ENCODE assay signal across 1 cellular context in genomic region chr10:79058899-79059771, GRCh38.
TF ChIP-seq lines count a peak whose summit lies in the region.

No MANE protein-coding gene starts in this region.

TF ChIP-seq in HepG2, 621 proteins besides CTCF, POLR2A, EP300 and RAD21 (continued from another document and continues in another):
- TF ChIP-seq, protein P1, sequence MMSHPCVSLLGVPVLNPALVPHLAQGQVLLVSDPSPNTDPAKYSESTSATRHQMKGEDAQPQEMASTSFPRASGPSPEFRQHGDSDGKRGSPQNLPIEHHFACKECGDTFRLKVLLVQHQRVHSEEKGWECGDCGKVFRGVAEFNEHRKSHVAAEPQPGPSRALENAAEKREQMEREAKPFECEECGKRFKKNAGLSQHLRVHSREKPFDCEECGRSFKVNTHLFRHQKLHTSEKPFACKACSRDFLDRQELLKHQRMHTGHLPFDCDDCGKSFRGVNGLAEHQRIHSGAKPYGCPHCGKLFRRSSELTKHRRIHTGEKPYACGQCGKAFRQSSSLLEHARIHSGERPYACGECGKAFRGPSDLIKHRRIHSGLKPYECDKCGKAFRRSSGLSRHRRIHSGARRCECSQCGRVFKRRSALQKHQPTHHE (CRISPR knock-in tag; IDR thresholded peaks at IDR 0.05; ENCODE audit: borderline replicate concordance): 0 out of 2 replicates have a peak, but pooled peaks have one; percentile 66
- TF ChIP-seq ZNF75D (CRISPR knock-in tag; IDR thresholded peaks at IDR 0.05; ENCODE audit: borderline replicate concordance) (no peak), ETV6 (CRISPR knock-in tag; conservative IDR thresholded peaks at IDR 0.05) (0 out of 2 replicates have a peak, but pooled peaks have one; percentile 45), ELF1 (CRISPR knock-in tag; IDR thresholded peaks at IDR 0.05) (0 out of 2 replicates have a peak, but pooled peaks have one; percentile 20), YY1 (IDR thresholded peaks at IDR 0.05; ENCODE audit: insufficient read depth, insufficient replicate concordance, low read depth, low read length) (peak; percentile 41), MBD4 (IDR thresholded peaks at IDR 0.05; ENCODE audit: borderline replicate concordance, low read length) (no peak), ARNTL (CRISPR knock-in tag; IDR thresholded peaks at IDR 0.05) (peak; percentile 86), HES4 (CRISPR knock-in tag; IDR thresholded peaks at IDR 0.05; ENCODE audit: borderline replicate concordance) (no peak), ZNF543 (CRISPR knock-in tag; IDR thresholded peaks at IDR 0.05) (peak; percentile 69), RFXAP (CRISPR knock-in tag; IDR thresholded peaks at IDR 0.05; ENCODE audit: borderline replicate concordance) (peak; percentile 77; the same call in 1 of the 2 replicates), HNF4A (CRISPR knock-in tag; IDR thresholded peaks at IDR 0.05) (peak; percentile 99), ZNF687 (CRISPR knock-in tag; IDR thresholded peaks at IDR 0.05) (peak; percentile 87), JUNB (CRISPR knock-in tag; IDR thresholded peaks at IDR 0.05; ENCODE audit: borderline replicate concordance) (peak; percentile 56; the same call in 1 of the 2 replicates), AHR (CRISPR knock-in tag; IDR thresholded peaks at IDR 0.05) (no peak), ZNF841 (CRISPR knock-in tag; IDR thresholded peaks at IDR 0.05; ENCODE audit: borderline replicate concordance) (no peak), ZNF18 (CRISPR knock-in tag; IDR thresholded peaks at IDR 0.05; ENCODE audit: insufficient replicate concordance) (no peak), ZNF775 (CRISPR knock-in tag; IDR thresholded peaks at IDR 0.05; ENCODE audit: borderline replicate concordance) (no peak), WIZ (CRISPR knock-in tag; IDR thresholded peaks at IDR 0.05) (0 out of 2 replicates have a peak, but pooled peaks have one; percentile 48), TFDP1 (CRISPR knock-in tag; IDR thresholded peaks at IDR 0.05; ENCODE audit: borderline replicate concordance) (peak; percentile 68; the same call in 1 of the 2 replicates), HOXD1 (CRISPR knock-in tag; IDR thresholded peaks at IDR 0.05) (no peak), HBP1 (CRISPR knock-in tag; IDR thresholded peaks at IDR 0.05; ENCODE audit: low read depth) (0 out of 2 replicates have a peak, but pooled peaks have one; percentile 64), REPIN1 (CRISPR knock-in tag; IDR thresholded peaks at IDR 0.05; ENCODE audit: borderline replicate concordance, low read depth) (peak; percentile 93), THYN1 (CRISPR knock-in tag; IDR thresholded peaks at IDR 0.05; ENCODE audit: borderline replicate concordance, low read depth) (no peak), RBM39 (IDR thresholded peaks at IDR 0.05; ENCODE audit: low read depth, low read length, poor library complexity, severe bottlenecking) (no peak), ARNT (IDR thresholded peaks at IDR 0.05) (no peak), ZNF615 (CRISPR knock-in tag; IDR thresholded peaks at IDR 0.05; ENCODE audit: borderline replicate concordance) (peak; percentile 67; the same call in 1 of the 2 replicates), MTF1 (CRISPR knock-in tag; IDR thresholded peaks at IDR 0.05) (no peak), NFE2L2 (IDR thresholded peaks at IDR 0.05; ENCODE audit: low read length) (no peak), NBN (conservative IDR thresholded peaks at IDR 0.05) (no peak), ZSCAN20 (CRISPR knock-in tag; IDR thresholded peaks at IDR 0.05; ENCODE audit: borderline replicate concordance) (no peak), SOX13 (IDR thresholded peaks at IDR 0.05) (peak; percentile 73; the same call in 1 of the 2 replicates), SOX13 (CRISPR knock-in tag; conservative IDR thresholded peaks at IDR 0.05 in 1 of 2, IDR thresholded peaks at IDR 0.05 in 1 of 2) (peak in 1 of 2 experiments; percentile 90; a peak in 2 of 4 replicates), E2F5 (CRISPR knock-in tag; conservative IDR thresholded peaks at IDR 0.05) (no peak), ZNF549 (CRISPR knock-in tag; IDR thresholded peaks at IDR 0.05) (peak; percentile 82; the same call in 1 of the 2 replicates), ZC3H4 (CRISPR knock-in tag; IDR thresholded peaks at IDR 0.05; ENCODE audit: borderline replicate concordance) (0 out of 2 replicates have a peak, but pooled peaks have one; percentile 16), MED13 (CRISPR knock-in tag; IDR thresholded peaks at IDR 0.05) (peak; percentile 81; the same call in 1 of the 2 replicates), ESRRA (CRISPR knock-in tag; IDR thresholded peaks at IDR 0.05; ENCODE audit: low read depth) (peak; percentile 89), CREBL2 (CRISPR knock-in tag; IDR thresholded peaks at IDR 0.05; ENCODE audit: borderline replicate concordance) (no peak), NCOR1 (IDR thresholded peaks at IDR 0.05; ENCODE audit: borderline replicate concordance, low read length) (peak; percentile 94), ZSCAN29 (CRISPR knock-in tag; conservative IDR thresholded peaks at IDR 0.05) (peak; percentile 74)
- TF ChIP-seq, protein P2, sequence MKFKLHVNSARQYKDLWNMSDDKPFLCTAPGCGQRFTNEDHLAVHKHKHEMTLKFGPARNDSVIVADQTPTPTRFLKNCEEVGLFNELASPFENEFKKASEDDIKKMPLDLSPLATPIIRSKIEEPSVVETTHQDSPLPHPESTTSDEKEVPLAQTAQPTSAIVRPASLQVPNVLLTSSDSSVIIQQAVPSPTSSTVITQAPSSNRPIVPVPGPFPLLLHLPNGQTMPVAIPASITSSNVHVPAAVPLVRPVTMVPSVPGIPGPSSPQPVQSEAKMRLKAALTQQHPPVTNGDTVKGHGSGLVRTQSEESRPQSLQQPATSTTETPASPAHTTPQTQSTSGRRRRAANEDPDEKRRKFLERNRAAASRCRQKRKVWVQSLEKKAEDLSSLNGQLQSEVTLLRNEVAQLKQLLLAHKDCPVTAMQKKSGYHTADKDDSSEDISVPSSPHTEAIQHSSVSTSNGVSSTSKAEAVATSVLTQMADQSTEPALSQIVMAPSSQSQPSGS (CRISPR knock-in tag; IDR thresholded peaks at IDR 0.05): peak; percentile 91
- TF ChIP-seq, protein P3, sequence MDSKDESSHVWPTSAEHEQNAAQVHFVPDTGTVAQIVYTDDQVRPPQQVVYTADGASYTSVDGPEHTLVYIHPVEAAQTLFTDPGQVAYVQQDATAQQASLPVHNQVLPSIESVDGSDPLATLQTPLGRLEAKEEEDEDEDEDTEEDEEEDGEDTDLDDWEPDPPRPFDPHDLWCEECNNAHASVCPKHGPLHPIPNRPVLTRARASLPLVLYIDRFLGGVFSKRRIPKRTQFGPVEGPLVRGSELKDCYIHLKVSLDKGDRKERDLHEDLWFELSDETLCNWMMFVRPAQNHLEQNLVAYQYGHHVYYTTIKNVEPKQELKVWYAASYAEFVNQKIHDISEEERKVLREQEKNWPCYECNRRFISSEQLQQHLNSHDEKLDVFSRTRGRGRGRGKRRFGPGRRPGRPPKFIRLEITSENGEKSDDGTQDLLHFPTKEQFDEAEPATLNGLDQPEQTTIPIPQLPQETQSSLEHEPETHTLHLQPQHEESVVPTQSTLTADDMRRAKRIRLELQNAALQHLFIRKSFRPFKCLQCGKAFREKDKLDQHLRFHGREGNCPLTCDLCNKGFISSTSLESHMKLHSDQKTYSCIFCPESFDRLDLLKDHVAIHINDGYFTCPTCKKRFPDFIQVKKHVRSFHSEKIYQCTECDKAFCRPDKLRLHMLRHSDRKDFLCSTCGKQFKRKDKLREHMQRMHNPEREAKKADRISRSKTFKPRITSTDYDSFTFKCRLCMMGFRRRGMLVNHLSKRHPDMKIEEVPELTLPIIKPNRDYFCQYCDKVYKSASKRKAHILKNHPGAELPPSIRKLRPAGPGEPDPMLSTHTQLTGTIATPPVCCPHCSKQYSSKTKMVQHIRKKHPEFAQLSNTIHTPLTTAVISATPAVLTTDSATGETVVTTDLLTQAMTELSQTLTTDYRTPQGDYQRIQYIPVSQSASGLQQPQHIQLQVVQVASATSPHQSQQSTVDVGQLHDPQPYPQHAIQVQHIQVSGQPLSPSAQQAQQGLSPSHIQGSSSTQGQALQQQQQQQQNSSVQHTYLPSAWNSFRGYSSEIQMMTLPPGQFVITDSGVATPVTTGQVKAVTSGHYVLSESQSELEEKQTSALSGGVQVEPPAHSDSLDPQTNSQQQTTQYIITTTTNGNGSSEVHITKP (CRISPR knock-in tag; IDR thresholded peaks at IDR 0.05; ENCODE audit: low read depth): peak; percentile 52; the same call in 1 of the 2 replicates
- TF ChIP-seq, protein P4, sequence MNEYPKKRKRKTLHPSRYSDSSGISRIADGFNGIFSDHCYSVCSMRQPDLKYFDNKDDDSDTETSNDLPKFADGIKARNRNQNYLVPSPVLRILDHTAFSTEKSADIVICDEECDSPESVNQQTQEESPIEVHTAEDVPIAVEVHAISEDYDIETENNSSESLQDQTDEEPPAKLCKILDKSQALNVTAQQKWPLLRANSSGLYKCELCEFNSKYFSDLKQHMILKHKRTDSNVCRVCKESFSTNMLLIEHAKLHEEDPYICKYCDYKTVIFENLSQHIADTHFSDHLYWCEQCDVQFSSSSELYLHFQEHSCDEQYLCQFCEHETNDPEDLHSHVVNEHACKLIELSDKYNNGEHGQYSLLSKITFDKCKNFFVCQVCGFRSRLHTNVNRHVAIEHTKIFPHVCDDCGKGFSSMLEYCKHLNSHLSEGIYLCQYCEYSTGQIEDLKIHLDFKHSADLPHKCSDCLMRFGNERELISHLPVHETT (CRISPR knock-in tag; conservative IDR thresholded peaks at IDR 0.05): no peak
- TF ChIP-seq, protein P5, sequence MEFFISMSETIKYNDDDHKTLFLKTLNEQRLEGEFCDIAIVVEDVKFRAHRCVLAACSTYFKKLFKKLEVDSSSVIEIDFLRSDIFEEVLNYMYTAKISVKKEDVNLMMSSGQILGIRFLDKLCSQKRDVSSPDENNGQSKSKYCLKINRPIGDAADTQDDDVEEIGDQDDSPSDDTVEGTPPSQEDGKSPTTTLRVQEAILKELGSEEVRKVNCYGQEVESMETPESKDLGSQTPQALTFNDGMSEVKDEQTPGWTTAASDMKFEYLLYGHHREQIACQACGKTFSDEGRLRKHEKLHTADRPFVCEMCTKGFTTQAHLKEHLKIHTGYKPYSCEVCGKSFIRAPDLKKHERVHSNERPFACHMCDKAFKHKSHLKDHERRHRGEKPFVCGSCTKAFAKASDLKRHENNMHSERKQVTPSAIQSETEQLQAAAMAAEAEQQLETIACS (CRISPR knock-in tag; IDR thresholded peaks at IDR 0.05): no peak
